In genomic region chr3:107846282-107846852, GRCh38 we compare ENCODE assay signal across 7 cellular contexts.
DNase-seq lines count a peak whose midpoint lies in the region; ATAC-seq and TF ChIP-seq lines count a peak whose summit lies in the region.

No MANE protein-coding gene starts in this region.

- ATAC-seq in activated T-helper 17 cell treated with anti-CD3 and anti-CD28 coated beads, Interleukin-2, amount 50 U/mL, for 72 hours (replicated peaks) = peak; percentile 44
- ATAC-seq in GM21423 (IDR thresholded peaks at IDR 0.05; ENCODE audit: unreplicated experiment) = no peak

- TF ChIP-seq CTCF in GM12873 (IDR thresholded peaks at IDR 0.05; ENCODE audit: insufficient read depth, low read depth, low read length, missing control alignments) (peak; percentile 69), osteocyte (IDR thresholded peaks at IDR 0.05) (peak; percentile 63)

- H3K4me3 Mint-ChIP-seq in activated T-helper 17 cell treated with anti-CD3 and anti-CD28 coated beads, Interleukin-2, amount 50 U/mL, for 72 hours = no peak overlapping the region
- no peak overlapping the region for H3K4me3 Mint-ChIP-seq in osteocyte (ENCODE audit: unreplicated experiment)

- DNase-seq in NCI-H1417 treated with DMSO at 0.1 percent for 48 hours (lab: John Stamatoyannopoulos, UW) (peak; percentile 25), globus pallidus (ENCODE audit: low spot score) (peak; percentile 77), osteocyte (ENCODE audit: extremely low spot score, unreplicated experiment) (no peak), OCI-M2 (lab: John Stamatoyannopoulos, UW; ENCODE audit: unreplicated experiment) (no peak)

- H3K27me3 Mint-ChIP-seq in activated T-helper 17 cell treated with anti-CD3 and anti-CD28 coated beads, Interleukin-2, amount 50 U/mL, for 72 hours = peaks cover 7% of the 10 kb centered on the region
- H3K27me3 Mint-ChIP-seq in osteocyte (ENCODE audit: unreplicated experiment) = peaks cover 8% of the 10 kb centered on the region

- no peak overlapping the region for H3K27ac Mint-ChIP-seq in activated T-helper 17 cell treated with anti-CD3 and anti-CD28 coated beads, Interleukin-2, amount 50 U/mL, for 72 hours
- no peak overlapping the region for H3K27ac Mint-ChIP-seq in osteocyte (ENCODE audit: unreplicated experiment)

- H3K4me1 Mint-ChIP-seq in activated T-helper 17 cell treated with anti-CD3 and anti-CD28 coated beads, Interleukin-2, amount 50 U/mL, for 72 hours = no peaks in the 10 kb centered on the region
- peaks cover 4% of the 10 kb centered on the region for H3K4me1 Mint-ChIP-seq in osteocyte (ENCODE audit: unreplicated experiment)

- no peaks in the 10 kb centered on the region for H3K36me3 Mint-ChIP-seq in activated T-helper 17 cell treated with anti-CD3 and anti-CD28 coated beads, Interleukin-2, amount 50 U/mL, for 72 hours (ENCODE audit: low read depth)
- no peaks in the 10 kb centered on the region for H3K36me3 Mint-ChIP-seq in osteocyte (ENCODE audit: unreplicated experiment)

- H3K9me3 Mint-ChIP-seq in activated T-helper 17 cell treated with anti-CD3 and anti-CD28 coated beads, Interleukin-2, amount 50 U/mL, for 72 hours = no peaks in the 10 kb centered on the region
- H3K9me3 Mint-ChIP-seq in osteocyte (ENCODE audit: unreplicated experiment) = no peaks in the 10 kb centered on the region

Comparison
In these comparisons a context has a peak if more than half of its experiments do, and no peak if none do; other contexts are left out.
1. DNase-seq: peak in NCI-H1417 treated with DMSO at 0.1 percent for 48 hours (single experiment) and globus pallidus (single experiment); none in osteocyte (single experiment) and OCI-M2 (single experiment).